In genomic region chr5:145903113-145903512, GRCh38 we compare ENCODE assay signal across 13 cellular contexts. TPM values are rescaled to one million over a fixed set of nuclear protein-coding genes. Genes with fewer than 3 reads are reported as not detected.
DNase-seq lines count a peak whose midpoint lies in the region; FAIRE-seq and TF ChIP-seq lines count a peak whose summit lies in the region.
"Had no signal": no experiment of that assay in that cellular context is flagged by ENCODE, and none has a peak within 500 bp of the region (broad histone marks: within the 10 kb centered on the region; RNA-seq: fewer than 3 reads in every experiment).

No MANE protein-coding gene starts in this region.

- H3K27me3 Mint-ChIP-seq in MCF 10A (ENCODE audit: insufficient read depth, unreplicated experiment), result no peaks in the 10 kb centered on the region
- no peaks in the 10 kb centered on the region for H3K27me3 Mint-ChIP-seq in chondrocyte (ENCODE audit: low read depth)

- peaks cover 0 to 6% of the 10 kb centered on the region in 2 donors for H3K9me3 ChIP-seq in breast epithelium

- in situ Hi-C loops in KBM-7 (cut with MboI; ENCODE audit: low pct_unique_long_range_greater_than_20kb, low sequenced_read_pairs), result no loop called here

- no peaks in the 10 kb centered on the region for H3K36me3 Mint-ChIP-seq in MCF 10A (ENCODE audit: insufficient read depth, unreplicated experiment)
- H3K36me3 Mint-ChIP-seq in chondrocyte (ENCODE audit: low read depth), result peaks cover 2% of the 10 kb centered on the region

- H3K27ac Mint-ChIP-seq in MCF 10A (ENCODE audit: low read depth, unreplicated experiment), result no peak overlapping the region
- H3K27ac Mint-ChIP-seq in chondrocyte (ENCODE audit: unreplicated experiment), result no peak overlapping the region
- H3K27ac Mint-ChIP-seq: T-helper 2 cell treated with Interferon-gamma antibody and Interleukin-4, amounts not matched to agents 5 μg/mL and 100 μg/mL, for 36 hours had no signal

- intact Hi-C loops in MCF 10A (cut with micrococcal nuclease) (loop anchor here (10.0 kb wide), 1 partner anchor 522 kb away; no protein-coding TSS in a partner anchor), breast epithelium (cut with DNase I; ENCODE audit: low total_unique reads) (no loop called here)

- no peaks in the 10 kb centered on the region for H3K36me3 ChIP-seq in breast epithelium
- H3K36me3 ChIP-seq: BLaER1 treated with 17β-estradiol and CSF1 and Interleukin-3, amounts not matched to agents 10 nM and 100 nM; right lobe of liver had no signal

- peaks cover 1% of the 10 kb centered on the region for H3K4me1 Mint-ChIP-seq in MCF 10A (ENCODE audit: insufficient read depth, unreplicated experiment)
- peaks cover 3% of the 10 kb centered on the region for H3K4me1 Mint-ChIP-seq in chondrocyte (ENCODE audit: low read depth)

- no peak overlapping the region for H3K4me3 ChIP-seq in breast epithelium
- H3K4me3 ChIP-seq: BLaER1 treated with 17β-estradiol and CSF1 and Interleukin-3, amounts not matched to agents 10 nM and 100 nM; right lobe of liver had no signal

- H3K9me3 Mint-ChIP-seq in MCF 10A (ENCODE audit: unreplicated experiment) (peaks cover 20% of the 10 kb centered on the region), chondrocyte (ENCODE audit: low read depth) (peaks cover 21% of the 10 kb centered on the region)
- H3K9me3 Mint-ChIP-seq: T-helper 2 cell treated with Interferon-gamma antibody and Interleukin-4, amounts not matched to agents 5 μg/mL and 100 μg/mL, for 36 hours had no signal

- POLR2A ChIA-PET in MCF 10A (lab: Yijun Ruan, JAX), result interaction anchor here (1.2 to 2.2 kb wide), 2 partner anchors 20 to 36 kb away, joined by 3 to 6 read pairs; no protein-coding TSS in a partner anchor

- no peak overlapping the region for H3K27ac ChIP-seq in breast epithelium
- H3K27ac ChIP-seq: BLaER1 treated with 17β-estradiol and CSF1 and Interleukin-3, amounts not matched to agents 10 nM and 100 nM; right lobe of liver had no signal

- no peak for FAIRE-seq in frontal cortex (lab: Jason Lieb, UNC)
- FAIRE-seq: endometrium had no signal

- H3K4me3 Mint-ChIP-seq in MCF 10A (ENCODE audit: unreplicated experiment), result no peak overlapping the region
- no peak overlapping the region for H3K4me3 Mint-ChIP-seq in chondrocyte (ENCODE audit: unreplicated experiment)
- H3K4me3 Mint-ChIP-seq: T-helper 2 cell treated with Interferon-gamma antibody and Interleukin-4, amounts not matched to agents 5 μg/mL and 100 μg/mL, for 36 hours had no signal

- BruUV-seq in MCF 10A (replicated peaks; lab: Mats Ljungman, UMichigan), result no TSS peak

- no peak for TF ChIP-seq POLR2A in breast epithelium (IDR thresholded peaks at IDR 0.05)

- H3K4me1 ChIP-seq in breast epithelium, result no peaks in the 10 kb centered on the region
- H3K4me1 ChIP-seq: BLaER1 treated with 17β-estradiol and CSF1 and Interleukin-3, amounts not matched to agents 10 nM and 100 nM; right lobe of liver had no signal

- peak; percentile 15 for TF ChIP-seq CTCF in MCF 10A (IDR thresholded peaks at IDR 0.05; ENCODE audit: unreplicated experiment)
- no peak for TF ChIP-seq CTCF in breast epithelium (IDR thresholded peaks at IDR 0.05)
- TF ChIP-seq CTCF in chondrocyte (IDR thresholded peaks at IDR 0.05), result peak; percentile 50

- CTCF ChIA-PET in MCF 10A (lab: Yijun Ruan, JAX), result interaction anchor here (0.6 to 3.0 kb wide), 10 partner anchors 9 to 247 kb away, joined by 3 to 21 read pairs (median 4); partner anchors contain the start of gene PRELID2

- H3K27me3 ChIP-seq in breast epithelium, result no peaks in the 10 kb centered on the region
- H3K27me3 ChIP-seq: BLaER1 treated with 17β-estradiol and CSF1 and Interleukin-3, amounts not matched to agents 10 nM and 100 nM; right lobe of liver had no signal

- DNase-seq in MCF 10A (ENCODE audit: unreplicated experiment), result no peak
- no peak for DNase-seq in breast epithelium (ENCODE audit: low spot score in 2 of 2)
- DNase-seq in KBM-7, result peak; percentile 32
- no peak for DNase-seq in chondrocyte (ENCODE audit: low spot score)
- no peak for DNase-seq in UCSD-AML1 (lab: John Stamatoyannopoulos, UW; ENCODE audit: unreplicated experiment)
- no peak for DNase-seq in D341Med (ENCODE audit: low spot score)
- no peak for DNase-seq in 8988T
- no peak for DNase-seq in frontal cortex (ENCODE audit: low spot score in 2 of 2)
- DNase-seq: NCI-H2171 treated with DMSO at 0.1 percent for 48 hours, right lobe of liver had no signal

RNA-seq across cellular contexts. Expression of gene GRXCR2, which starts 30.3 kb away (rescaled TPM):
- not detected in 2 replicates for total RNA-seq in MCF 10A (2022)
- total RNA-seq in breast epithelium, result under 1 TPM in 1 of 3 donors, not detected in 2; 0.29 TPM
- not detected in 3 replicates for total RNA-seq in chondrocyte
- total RNA-seq in frontal cortex, result not detected
- total RNA-seq: right lobe of liver had no signal

RNA-seq across cellular contexts. Expression of gene SH3RF2, which starts 33.3 kb away (rescaled TPM):
- 14.9 and 29.6 TPM in 2 replicates for total RNA-seq in MCF 10A (2022)
- 1 to 10 TPM; 6.6 to 9.5 (median 9.4) TPM for total RNA-seq in breast epithelium
- total RNA-seq in chondrocyte, result 0.33 to 0.42 TPM (median 0.39 TPM) in 3 replicates
- under 0.01 TPM for total RNA-seq in frontal cortex

Comparison
In these comparisons a context has a peak if more than half of its experiments do, and no peak if none do; other contexts are left out.
1. CTCF ChIP-seq: peak in MCF 10A (single experiment) and chondrocyte (single experiment); none in breast epithelium (0 of 3).